Comparison of ENCODE assay signal across 29 cellular contexts in the genomic region with DNA sequence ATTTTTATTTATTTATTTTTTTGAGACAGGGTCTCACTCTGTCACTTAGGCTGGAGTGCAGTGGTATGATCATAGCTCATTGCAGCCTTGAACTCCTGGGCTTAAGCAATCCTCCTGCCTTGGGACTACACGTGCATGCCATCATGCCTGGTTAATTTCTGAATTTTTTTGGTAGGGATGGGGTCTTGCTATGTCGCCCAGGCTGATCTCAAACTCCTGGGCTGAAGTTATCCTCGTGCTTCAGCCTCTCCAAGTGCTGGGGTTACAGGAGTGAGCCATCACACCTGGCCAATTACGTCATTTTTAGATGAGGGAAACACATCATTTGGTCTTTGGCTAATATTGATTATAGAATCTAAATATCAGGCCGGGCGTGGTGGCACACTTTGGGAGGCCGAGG.
"Had no signal": no experiment of that assay in that cellular context is flagged by ENCODE, and none has a peak within 500 bp of the region (broad histone marks: within the 10 kb centered on the region; RNA-seq: fewer than 3 reads in every experiment).

No MANE protein-coding gene starts in this region.

- H3K27ac Mint-ChIP-seq: stimulated activated effector memory CD8-positive, alpha-beta T cell treated with anti-CD3 and anti-CD28 coated beads, Interleukin-12 subunit alpha, Interleukin-12 subunit beta, amount 100 ng/mL, for 72 hours; stimulated activated memory B cell treated with anti-CD40 and anti-IgM and Interleukin-4, amounts not matched to agents 10 μg/mL and 1 μg/mL and 100 μg/mL, for 72 hours; stimulated activated naive B cell treated with anti-CD40 and anti-IgM and Interleukin-4, amounts not matched to agents 10 μg/mL and 1 μg/mL and 100 μg/mL, for 72 hours; stimulated activated naive CD8-positive, alpha-beta T cell treated with anti-CD3 and anti-CD28 coated beads, Interleukin-15, amount 100 ng/mL, for 72 hours; stimulated activated naive CD8-positive, alpha-beta T cell treated with anti-CD3 and anti-CD28 coated beads, Interleukin-15, Interleukin-2, amounts not matched to agents 100 ng/mL and 50 ng/mL, for 24 hours; type B pancreatic cell had no signal

- H3K36me3 Mint-ChIP-seq: stimulated activated effector memory CD8-positive, alpha-beta T cell treated with anti-CD3 and anti-CD28 coated beads, Interleukin-12 subunit alpha, Interleukin-12 subunit beta, amount 100 ng/mL, for 72 hours; stimulated activated memory B cell treated with anti-CD40 and anti-IgM and Interleukin-4, amounts not matched to agents 10 μg/mL and 1 μg/mL and 100 μg/mL, for 72 hours; stimulated activated naive B cell treated with anti-CD40 and anti-IgM and Interleukin-4, amounts not matched to agents 10 μg/mL and 1 μg/mL and 100 μg/mL, for 72 hours; type B pancreatic cell had no signal

- ATAC-seq: stimulated activated effector memory CD8-positive, alpha-beta T cell treated with anti-CD3 and anti-CD28 coated beads, Interleukin-12 subunit alpha, Interleukin-12 subunit beta, amount 100 ng/mL, for 72 hours; stimulated activated memory B cell treated with anti-CD40 and anti-IgM and Interleukin-4, amounts not matched to agents 10 μg/mL and 1 μg/mL and 100 μg/mL, for 72 hours; stimulated activated naive B cell treated with anti-CD40 and anti-IgM and Interleukin-4, amounts not matched to agents 10 μg/mL and 1 μg/mL and 100 μg/mL, for 72 hours; stimulated activated naive CD8-positive, alpha-beta T cell treated with anti-CD3 and anti-CD28 coated beads, Interleukin-15, amount 100 ng/mL, for 72 hours; stimulated activated naive CD8-positive, alpha-beta T cell treated with anti-CD3 and anti-CD28 coated beads, Interleukin-15, Interleukin-2, amounts not matched to agents 100 U/mL and 50 U/mL, for 24 hours; upper lobe of right lung had no signal

- H3K4me1 Mint-ChIP-seq: stimulated activated effector memory CD8-positive, alpha-beta T cell treated with anti-CD3 and anti-CD28 coated beads, Interleukin-12 subunit alpha, Interleukin-12 subunit beta, amount 100 ng/mL, for 72 hours; stimulated activated memory B cell treated with anti-CD40 and anti-IgM and Interleukin-4, amounts not matched to agents 10 μg/mL and 1 μg/mL and 100 μg/mL, for 72 hours; stimulated activated naive CD8-positive, alpha-beta T cell treated with anti-CD3 and anti-CD28 coated beads, Interleukin-15, amount 100 ng/mL, for 72 hours had no signal

- H3K4me1 ChIP-seq: stomach, suprapubic skin, testis, thyroid gland, tibial artery, tibial nerve, transverse colon, upper lobe of left lung, upper lobe of right lung, uterus, vagina had no signal

- FAIRE-seq: urothelium cell line had no signal

- H3K27me3 Mint-ChIP-seq: stimulated activated naive CD8-positive, alpha-beta T cell treated with anti-CD3 and anti-CD28 coated beads, Interleukin-15, amount 100 ng/mL, for 72 hours; type B pancreatic cell had no signal

- H3K36me3 ChIP-seq: stomach, suprapubic skin, thoracic aorta, thyroid gland, tibial artery, tibial nerve, transverse colon, upper lobe of left lung, upper lobe of right lung, uterus, vagina had no signal

- H3K27me3 ChIP-seq: stomach, suprapubic skin, testis, thyroid gland, tibial artery, tibial nerve, transverse colon, upper lobe of left lung, upper lobe of right lung, uterus, vagina had no signal

- H3K4me3 Mint-ChIP-seq: stimulated activated effector memory CD8-positive, alpha-beta T cell treated with anti-CD3 and anti-CD28 coated beads, Interleukin-12 subunit alpha, Interleukin-12 subunit beta, amount 100 ng/mL, for 72 hours; stimulated activated memory B cell treated with anti-CD40 and anti-IgM and Interleukin-4, amounts not matched to agents 10 μg/mL and 1 μg/mL and 100 μg/mL, for 72 hours; stimulated activated naive B cell treated with anti-CD40 and anti-IgM and Interleukin-4, amounts not matched to agents 10 μg/mL and 1 μg/mL and 100 μg/mL, for 72 hours; stimulated activated naive CD8-positive, alpha-beta T cell treated with anti-CD3 and anti-CD28 coated beads, Interleukin-15, amount 100 ng/mL, for 72 hours; stimulated activated naive CD8-positive, alpha-beta T cell treated with anti-CD3 and anti-CD28 coated beads, Interleukin-15, Interleukin-2, amounts not matched to agents 100 ng/mL and 50 ng/mL, for 24 hours; type B pancreatic cell had no signal

- H3K4me3 ChIP-seq: stomach, suprapubic skin, testis, thoracic aorta, thyroid gland, tibial artery, tibial nerve, transverse colon, upper lobe of left lung, upper lobe of right lung, uterus, vagina had no signal

- H3K9me3 Mint-ChIP-seq: stimulated activated effector memory CD8-positive, alpha-beta T cell treated with anti-CD3 and anti-CD28 coated beads, Interleukin-12 subunit alpha, Interleukin-12 subunit beta, amount 100 ng/mL, for 72 hours; stimulated activated memory B cell treated with anti-CD40 and anti-IgM and Interleukin-4, amounts not matched to agents 10 μg/mL and 1 μg/mL and 100 μg/mL, for 72 hours; stimulated activated naive B cell treated with anti-CD40 and anti-IgM and Interleukin-4, amounts not matched to agents 10 μg/mL and 1 μg/mL and 100 μg/mL, for 72 hours; stimulated activated naive CD8-positive, alpha-beta T cell treated with anti-CD3 and anti-CD28 coated beads, Interleukin-15, amount 100 ng/mL, for 72 hours; stimulated activated naive CD8-positive, alpha-beta T cell treated with anti-CD3 and anti-CD28 coated beads, Interleukin-15, Interleukin-2, amounts not matched to agents 100 ng/mL and 50 ng/mL, for 24 hours had no signal

- H3K27ac ChIP-seq: stomach, suprapubic skin, testis, thoracic aorta, thyroid gland, tibial artery, tibial nerve, transverse colon, upper lobe of left lung, upper lobe of right lung, uterus, vagina had no signal

- H3K9me3 ChIP-seq: stomach, suprapubic skin, testis, thoracic aorta, thyroid gland, tibial artery, tibial nerve, transverse colon, upper lobe of left lung, upper lobe of right lung, uterus, vagina had no signal

- DNase-seq: stimulated activated CD4-positive, alpha-beta T cell treated with anti-CD3 and anti-CD28 coated beads, Interleukin-2, amount 100 ng/mL, for 48 hours; stimulated activated CD4-positive, alpha-beta T cell treated with anti-CD3 and anti-CD28 coated beads, Interleukin-4, amount 100 ng/mL, for 1 hour; stimulated activated CD4-positive, alpha-beta T cell treated with anti-CD3 and anti-CD28 coated beads, Interleukin-4, amount 100 ng/mL, for 24 hours; stimulated activated CD4-positive, alpha-beta T cell treated with anti-CD3 and anti-CD28 coated beads, Interleukin-4, amount 100 ng/mL, for 4 hours; stimulated activated CD8-positive, alpha-beta memory T cell treated with anti-CD3 and anti-CD28 coated beads, Interleukin-4, amount 100 ng/mL, for 48 hours; stimulated activated naive B cell treated with anti-CD40 and anti-IgM and Interleukin-4, amounts not matched to agents 10 μg/mL and 1 μg/mL and 100 μg/mL, for 72 hours; stimulated activated naive CD4-positive, alpha-beta T cell; stimulated activated naive CD4-positive, alpha-beta T cell treated with Interleukin-2 at 50 U/mL for 16 hours; stimulated activated naive CD8-positive, alpha-beta T cell treated with anti-CD3 and anti-CD28 coated beads, Interleukin-15, amount 100 ng/mL, for 72 hours; stimulated activated naive CD8-positive, alpha-beta T cell treated with anti-CD3 and anti-CD28 coated beads, Interleukin-15, Interleukin-2, amounts not matched to agents 100 U/mL and 50 U/mL, for 24 hours; stomach; substantia nigra; testis; thyroid gland; tibial artery; transverse colon; trophoblast cell; upper lobe of left lung; upper lobe of right lung; uterus had no signal
